19 cellular contexts compared by ENCODE assay signal in genomic region chr18:8766576-8767253, GRCh38.
DNase-seq lines count a peak whose midpoint lies in the region; ATAC-seq, FAIRE-seq and TF ChIP-seq lines count a peak whose summit lies in the region.
"Had no signal": no experiment of that assay in that cellular context is flagged by ENCODE, and none has a peak within 500 bp of the region (broad histone marks: within the 10 kb centered on the region; RNA-seq: fewer than 3 reads in every experiment).

No MANE protein-coding gene starts in this region.

- no peak overlapping the region for H4K91ac ChIP-seq in neuronal stem cell (ENCODE audit: low read depth, low read length, poor library complexity)

- TF ChIP-seq POLR2A in esophagus muscularis mucosa (IDR thresholded peaks at IDR 0.05; ENCODE audit: low read depth) (no peak), HepG2 (IDR thresholded peaks at IDR 0.05; ENCODE audit: insufficient read depth in 1 of 2, low read depth in 2 of 2, low read length in 2 of 2) (no peak)

- no peak for TF ChIP-seq RAD21 in HepG2 (CRISPR knock-in tag; IDR thresholded peaks at IDR 0.05)

- H2AK5ac ChIP-seq in neuronal stem cell (ENCODE audit: low read depth, low read length) = no peak overlapping the region

- no peak overlapping the region for H3K4ac ChIP-seq in neuronal stem cell (ENCODE audit: low read length)

- H3K9me3 Mint-ChIP-seq in effector memory CD8-positive, alpha-beta T cell = no peaks in the 10 kb centered on the region

- ATAC-seq in effector memory CD8-positive, alpha-beta T cell (replicated peaks) = no peak
- ATAC-seq in HepG2 = no peak
- ATAC-seq: CD8-positive, alpha-beta T cell; gastrocnemius medialis; naive thymus-derived CD8-positive, alpha-beta T cell; stimulated activated naive CD8-positive, alpha-beta T cell treated with anti-CD3 and anti-CD28 coated beads, Interleukin-15, Interleukin-2, amounts not matched to agents 100 U/mL and 50 U/mL, for 24 hours had no signal

- peak overlapping the region in 1 of 11 experiments; percentile 2; a peak in 1 of 22 replicates for H3K27ac ChIP-seq in BLaER1 treated with 17β-estradiol and CSF1 and Interleukin-3, amounts not matched to agents 10 nM and 100 nM
- H3K27ac ChIP-seq in esophagus muscularis mucosa (replicated peaks in 1 of 4) (peak overlapping the region; percentile 40 to 64 (median 57)), neuronal stem cell (replicated peaks; ENCODE audit: low read length) (peak overlapping the region; percentile 25), HepG2 (ENCODE audit: extremely low read length, insufficient read depth, low read length) (no peak overlapping the region)
- H3K27ac ChIP-seq: gastrocnemius medialis had no signal

- H3K4me2 ChIP-seq in BLaER1 treated with 17β-estradiol and CSF1 and Interleukin-3, amounts not matched to agents 10 nM and 100 nM = peak overlapping the region in 6 of 11 experiments; percentile 18 to 75 (median 58); a peak in 10 of 22 replicates
- H3K4me2 ChIP-seq in neuronal stem cell (ENCODE audit: insufficient read depth, low read length, poor library complexity, severe bottlenecking) (no peak overlapping the region), HepG2 (ENCODE audit: low read depth, low read length) (no peak overlapping the region)

- no peak overlapping the region for H3K9ac ChIP-seq in BLaER1 treated with 17β-estradiol and CSF1 and Interleukin-3, amounts not matched to agents 10 nM and 100 nM
- H3K9ac ChIP-seq in neuronal stem cell (ENCODE audit: low read depth, low read length, poor library complexity) (no peak overlapping the region), HepG2 (ENCODE audit: insufficient read depth, low read depth, low read length) (no peak overlapping the region)

- no peak overlapping the region for H4K8ac ChIP-seq in neuronal stem cell (ENCODE audit: low read depth, low read length)

- no peaks in the 10 kb centered on the region for H3K79me2 ChIP-seq in HepG2 (ENCODE audit: insufficient read depth, low read length)

- no peak overlapping the region for H3K14ac ChIP-seq in neuronal stem cell (ENCODE audit: low read length)

- no peaks in the 10 kb centered on the region for H3K79me1 ChIP-seq in neuronal stem cell (ENCODE audit: low read depth, low read length)

- H3K4me1 Mint-ChIP-seq in effector memory CD8-positive, alpha-beta T cell (ENCODE audit: low read depth in 2 of 2) = no peaks in the 10 kb centered on the region

- peaks cover 0 to 91% (median 13%) of the 10 kb centered on the region in 11 experiments; a peak in 15 of 22 replicates for H3K36me3 ChIP-seq in BLaER1 treated with 17β-estradiol and CSF1 and Interleukin-3, amounts not matched to agents 10 nM and 100 nM
- H3K36me3 ChIP-seq in esophagus muscularis mucosa (no peaks in the 10 kb centered on the region), neuronal stem cell (replicated peaks in 1 of 2; ENCODE audit: control insufficient read depth in 2 of 2, insufficient read depth in 2 of 2, low read length in 2 of 2) (peaks cover 8% of the 10 kb centered on the region in 2 donors), HepG2 (replicated peaks in 1 of 2; ENCODE audit: control insufficient read depth in 1 of 2, insufficient read depth in 2 of 2, low read length in 2 of 2) (0 out of 5 replicates have a peak, but pooled peaks cover 0 to 2% of the 10 kb centered on the region in 2 experiments)
- H3K36me3 ChIP-seq: gastrocnemius medialis had no signal

- H2BK120ac ChIP-seq in neuronal stem cell (ENCODE audit: low read depth, low read length) = no peak overlapping the region

- in situ Hi-C loops in HepG2 (cut with HindIII; ENCODE audit: extremely low pct_ligation_motif_present, low pct_unique_long_range_greater_than_20kb) = no loop called here

- DNase-seq in NCI-H82 (lab: John Stamatoyannopoulos, UW) = peak; percentile 84
- DNase-seq in esophagus muscularis mucosa (ENCODE audit: extremely low spot score) = no peak
- no peak for DNase-seq in neuronal stem cell (ENCODE audit: low spot score)
- DNase-seq in effector memory CD8-positive, alpha-beta T cell = no peak
- DNase-seq in hippocampal formation (lab: John Stamatoyannopoulos, UW) = no peak
- no peak for DNase-seq in cerebellum (ENCODE audit: low spot score)
- no peak for DNase-seq in HepG2 (ENCODE audit: low spot score)
- DNase-seq: activated CD4-positive, CD25-positive, alpha-beta regulatory T cell treated with anti-CD3 and anti-CD28 coated beads, Interleukin-2, amount 50 U/mL, for 72 hours; amniotic stem cell; CD8-positive, alpha-beta T cell; gastrocnemius medialis; naive thymus-derived CD8-positive, alpha-beta T cell; NCI-H510A treated with DMSO at 0.1 percent for 48 hours; SIG-M5; stimulated activated naive CD8-positive, alpha-beta T cell treated with anti-CD3 and anti-CD28 coated beads, Interleukin-15, Interleukin-2, amounts not matched to agents 100 U/mL and 50 U/mL, for 24 hours had no signal

- H2BK5ac ChIP-seq in neuronal stem cell (ENCODE audit: low read length) = no peak overlapping the region

- no peak overlapping the region for H3K27ac Mint-ChIP-seq in effector memory CD8-positive, alpha-beta T cell
- H3K27ac Mint-ChIP-seq: activated T-helper 2 cell treated with anti-CD3 and anti-CD28 coated beads, Interferon-gamma antibody, Interleukin-2, Interleukin-4, amounts not matched to agents 10 μg/mL and 5 μg/mL and 100 μg/mL, durations not matched to agents 14 hours and 24 hours and 36 hours; CD8-positive, alpha-beta T cell; naive thymus-derived CD8-positive, alpha-beta T cell; T-helper 2 cell treated with Interferon-gamma antibody and Interleukin-4, amounts not matched to agents 5 μg/mL and 100 μg/mL, for 36 hours had no signal

- POLR2A ChIA-PET in HepG2 (lab: Yijun Ruan, JAX) = no interaction called here

- H3K4me1 ChIP-seq in BLaER1 treated with 17β-estradiol and CSF1 and Interleukin-3, amounts not matched to agents 10 nM and 100 nM = peaks cover 21 to 69% (median 49%) of the 10 kb centered on the region in 10 experiments
- H3K4me1 ChIP-seq in esophagus muscularis mucosa (peaks cover 3 to 53% (median 41%) of the 10 kb centered on the region in 4 donors), neuronal stem cell (ENCODE audit: control insufficient read depth in 2 of 2, insufficient read depth in 1 of 2, low read depth in 1 of 2, low read length in 2 of 2) (peaks cover 6 to 16% of the 10 kb centered on the region in 2 donors), HepG2 (ENCODE audit: insufficient read depth, low read length) (no peaks in the 10 kb centered on the region)
- H3K4me1 ChIP-seq: gastrocnemius medialis had no signal

- H3K4me3 ChIP-seq in BLaER1 treated with 17β-estradiol and CSF1 and Interleukin-3, amounts not matched to agents 10 nM and 100 nM = no peak overlapping the region
- no peak overlapping the region for H3K4me3 ChIP-seq in esophagus muscularis mucosa
- no peak overlapping the region for H3K4me3 ChIP-seq in neuronal stem cell (ENCODE audit: low read length in 2 of 2)
- no peak overlapping the region for H3K4me3 ChIP-seq in HepG2 (replicated peaks in 1 of 3; ENCODE audit: insufficient read depth in 1 of 3, low read depth in 2 of 3, low read length in 3 of 3)
- H3K4me3 ChIP-seq: gastrocnemius medialis, lung had no signal

- H3K27me3 Mint-ChIP-seq in effector memory CD8-positive, alpha-beta T cell = peaks cover 10 to 24% of the 10 kb centered on the region in 2 donors

- H4K20me1 ChIP-seq in BLaER1 treated with 17β-estradiol and CSF1 and Interleukin-3, amounts not matched to agents 10 nM and 100 nM = peaks cover 0 to 34% (median 0%) of the 10 kb centered on the region in 11 experiments; a peak in 3 of 22 replicates
- H4K20me1 ChIP-seq in HepG2 (ENCODE audit: insufficient read depth, low read length) = no peaks in the 10 kb centered on the region

- 46% methylated on average over 1 of the region's 2 CpGs for WGBS in esophagus muscularis mucosa
- WGBS in neuronal stem cell (ENCODE audit: extremely low coverage in 2 of 2, insufficient read length in 2 of 2, insufficient replicate concordance in 1 of 2), 2 donors = no CpG with 5 or more reads among the region's 2 CpGs
- WGBS in HepG2 (ENCODE audit: low lambda C conversion rate) = 93% methylated on average over 2 of the region's 2 CpGs

- BruUV-seq in HepG2 (replicated peaks; lab: Mats Ljungman, UMichigan) = no TSS peak

- intact Hi-C loops in esophagus muscularis mucosa (cut with DNase I) = no loop called here
- intact Hi-C loops in HepG2 (cut with micrococcal nuclease; ENCODE audit: unreplicated experiment) = no loop called here

- TF ChIP-seq EP300 in esophagus muscularis mucosa (IDR thresholded peaks at IDR 0.05) (no peak), HepG2 (IDR thresholded peaks at IDR 0.05; ENCODE audit: low read depth in 2 of 2, low read length in 2 of 2) (no peak), HepG2 (CRISPR knock-in tag; IDR thresholded peaks at IDR 0.05; ENCODE audit: borderline replicate concordance) (no peak)

- H2AFZ ChIP-seq in neuronal stem cell (ENCODE audit: low read length) = peak overlapping the region; percentile 16
- H2AFZ ChIP-seq in HepG2 (ENCODE audit: low read length) = no peak overlapping the region

- H3K9me3 ChIP-seq in BLaER1 treated with 17β-estradiol and CSF1 and Interleukin-3, amounts not matched to agents 10 nM and 100 nM (replicated peaks in 1 of 11) = peaks cover under 1 to 5% (median 3%) of the 10 kb centered on the region in 11 experiments; a peak in 19 of 22 replicates
- H3K9me3 ChIP-seq in esophagus muscularis mucosa (no peaks in the 10 kb centered on the region), neuronal stem cell (replicated peaks in 1 of 2; ENCODE audit: control insufficient read depth in 2 of 2, insufficient read depth in 1 of 2, low read depth in 1 of 2, low read length in 2 of 2) (peaks cover 3 to 5% of the 10 kb centered on the region in 2 donors), HepG2 (ENCODE audit: low read length) (no peaks in the 10 kb centered on the region)
- H3K9me3 ChIP-seq: gastrocnemius medialis had no signal

- no peaks in the 10 kb centered on the region for H3K36me3 Mint-ChIP-seq in effector memory CD8-positive, alpha-beta T cell (ENCODE audit: insufficient read depth)
- H3K36me3 Mint-ChIP-seq: CD8-positive, alpha-beta T cell had no signal

- no peak overlapping the region for H2BK15ac ChIP-seq in neuronal stem cell (ENCODE audit: low read length)

- H3K27me3 ChIP-seq in BLaER1 treated with 17β-estradiol and CSF1 and Interleukin-3, amounts not matched to agents 10 nM and 100 nM = no peaks in the 10 kb centered on the region
- no peaks in the 10 kb centered on the region for H3K27me3 ChIP-seq in esophagus muscularis mucosa
- H3K27me3 ChIP-seq in neuronal stem cell (ENCODE audit: control insufficient read depth in 3 of 3, insufficient read depth in 3 of 3, low read depth in 1 of 3, low read length in 3 of 3) = no peaks in the 10 kb centered on the region
- no peaks in the 10 kb centered on the region for H3K27me3 ChIP-seq in HepG2 (ENCODE audit: control insufficient read depth in 1 of 2, insufficient read depth in 2 of 2, low read length in 2 of 2)
- H3K27me3 ChIP-seq: gastrocnemius medialis had no signal

- no peak for FAIRE-seq in HepG2 (lab: Jason Lieb, UNC)

- CTCF ChIA-PET in HepG2 (lab: Yijun Ruan, JAX; ENCODE audit: low intra/inter-chr PET ratio, low total read pairs) = no interaction called here

- H2BK12ac ChIP-seq in neuronal stem cell (ENCODE audit: low read length) = no peak overlapping the region

- TF ChIP-seq CTCF in esophagus muscularis mucosa (IDR thresholded peaks at IDR 0.05) (no peak), HepG2 (CRISPR knock-in tag; IDR thresholded peaks at IDR 0.05) (no peak)

- H3K23ac ChIP-seq in neuronal stem cell (ENCODE audit: low read depth, low read length, poor library complexity) = no peak overlapping the region

- no peak overlapping the region for H3K4me3 Mint-ChIP-seq in effector memory CD8-positive, alpha-beta T cell
- H3K4me3 Mint-ChIP-seq: CD8-positive, alpha-beta T cell; naive thymus-derived CD8-positive, alpha-beta T cell; T-helper 2 cell treated with Interferon-gamma antibody and Interleukin-4, amounts not matched to agents 5 μg/mL and 100 μg/mL, for 36 hours had no signal

- no peak overlapping the region for H3K18ac ChIP-seq in neuronal stem cell (ENCODE audit: low read length)

Comparison
In these comparisons a context has a peak if more than half of its experiments do, and no peak if none do; other contexts are left out.
1. H3K4me2 ChIP-seq: peak in BLaER1 treated with 17β-estradiol and CSF1 and Interleukin-3, amounts not matched to agents 10 nM and 100 nM (6 of 11); none in neuronal stem cell (single experiment) and HepG2 (single experiment).